23 cellular contexts compared by ENCODE assay signal in the genomic region with DNA sequence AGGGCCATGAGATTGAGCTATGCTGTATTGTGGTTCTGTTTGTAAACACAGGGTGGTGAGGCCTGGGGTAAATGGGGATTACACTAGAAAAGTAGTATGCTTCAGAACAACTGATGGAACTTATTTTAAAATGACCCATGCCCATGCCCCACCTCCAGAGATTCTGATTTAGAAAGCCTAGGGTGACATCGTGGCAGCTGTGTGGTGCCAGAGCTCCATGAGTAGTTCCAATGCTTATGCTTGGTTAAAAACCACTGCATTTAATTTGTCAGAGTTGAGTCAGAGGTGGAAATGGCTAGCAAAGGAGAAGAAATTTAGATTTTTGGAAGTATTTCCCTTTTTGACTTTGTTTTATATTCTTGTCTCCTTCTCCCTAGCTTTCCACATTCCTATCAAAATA.
DNase-seq lines count a peak whose midpoint lies in the region; ATAC-seq and TF ChIP-seq lines count a peak whose summit lies in the region.
"Had no signal": no experiment of that assay in that cellular context is flagged by ENCODE, and none has a peak within 500 bp of the region (broad histone marks: within the 10 kb centered on the region; RNA-seq: fewer than 3 reads in every experiment).

No MANE protein-coding gene starts in this region.

- no peaks in the 10 kb centered on the region for H3K27me3 Mint-ChIP-seq in MCF 10A (ENCODE audit: insufficient read depth, unreplicated experiment)

- no peaks in the 10 kb centered on the region for H3K36me3 Mint-ChIP-seq in MCF 10A (ENCODE audit: insufficient read depth, unreplicated experiment)
- H3K36me3 Mint-ChIP-seq: immature natural killer cell; stimulated activated effector memory CD8-positive, alpha-beta T cell treated with anti-CD3 and anti-CD28 coated beads, Interleukin-12 subunit alpha, Interleukin-12 subunit beta, amount 100 ng/mL, for 72 hours had no signal

- H3K4me1 ChIP-seq in mammary epithelial cell (ENCODE audit: insufficient read depth, low read length) (no peaks in the 10 kb centered on the region), heart left ventricle (peaks cover 0 to 7% (median 0%) of the 10 kb centered on the region in 12 donors), thoracic aorta (ENCODE audit: control insufficient read depth in 1 of 2, low read depth in 2 of 2) (peaks cover 7 to 21% of the 10 kb centered on the region in 2 donors)
- H3K4me1 ChIP-seq: upper lobe of left lung had no signal

- H3K36me3 ChIP-seq in mammary epithelial cell (ENCODE audit: insufficient read depth, low read length) (no peaks in the 10 kb centered on the region), heart left ventricle (no peaks in the 10 kb centered on the region), thoracic aorta (no peaks in the 10 kb centered on the region)
- H3K36me3 ChIP-seq: gastroesophageal sphincter, upper lobe of left lung had no signal

- CTCF ChIA-PET in mammary epithelial cell (lab: Charles Lee; ENCODE audit: low non-redundant PET) (interaction anchor here (0.5 kb wide), 1 partner anchor 374 kb away, joined by 5 read pairs; no protein-coding TSS in a partner anchor), MCF 10A (lab: Yijun Ruan, JAX) (interaction anchor here (0.6 to 2.2 kb wide), 3 partner anchors 13 to 90 kb away, joined by 3 to 8 read pairs (median 4); no protein-coding TSS in a partner anchor)

- no peak overlapping the region for H3K4me2 ChIP-seq in mammary epithelial cell (ENCODE audit: insufficient read depth, low read depth, low read length)

- DNase-seq in mammary epithelial cell (peak; percentile 3), MCF 10A (ENCODE audit: unreplicated experiment) (no peak), astrocyte of the cerebellum (ENCODE audit: low read depth) (peak; percentile 8), heart left ventricle (peak in 3 of 5 donors; percentile 22 to 28 (median 26)), thoracic aorta (ENCODE audit: low spot score) (peak; percentile 2), iPS-NIHi7 (ENCODE audit: extremely low spot score) (no peak), Ammon's horn (ENCODE audit: low spot score) (no peak)
- DNase-seq: activated CD8-positive, alpha-beta T cell treated with anti-CD3 and anti-CD28 coated beads, Interleukin-2, amount 10 ng/mL, durations not matched to agents 7 days and 5 days; body of pancreas; COR-L47; effector CD8-positive, alpha-beta T cell; immature natural killer cell; MV-4-11; NCI-H2081; NCI-H69; nucleus accumbens; SW 1271; upper lobe of left lung had no signal

- intact Hi-C loops in mammary epithelial cell (cut with micrococcal nuclease) (loop anchor here (1.0 to 2.0 kb wide), 3 partner anchors 63 to 358 kb away; a partner anchor contains a TSS), MCF 10A (cut with micrococcal nuclease) (no loop called here), heart left ventricle (cut with DNase I) (loop anchor here in 8 of 10 donors (2.0 to 10.0 kb wide), 6 partner anchors 83 to 360 kb away; no protein-coding TSS in a partner anchor)

- H3K9me3 ChIP-seq in mammary epithelial cell (replicated peaks; ENCODE audit: insufficient read depth, low read length): no peaks in the 10 kb centered on the region
- no peaks in the 10 kb centered on the region for H3K9me3 ChIP-seq in heart left ventricle
- no peaks in the 10 kb centered on the region for H3K9me3 ChIP-seq in thoracic aorta
- H3K9me3 ChIP-seq: body of pancreas, gastroesophageal sphincter, upper lobe of left lung had no signal

- no peak overlapping the region for H3K4me3 Mint-ChIP-seq in MCF 10A (ENCODE audit: unreplicated experiment)
- H3K4me3 Mint-ChIP-seq: activated CD8-positive, alpha-beta T cell treated with anti-CD3 and anti-CD28 coated beads, Interleukin-2, amount 10 ng/mL, durations not matched to agents 7 days and 5 days; immature natural killer cell; stimulated activated effector memory CD8-positive, alpha-beta T cell treated with anti-CD3 and anti-CD28 coated beads, Interleukin-12 subunit alpha, Interleukin-12 subunit beta, amount 100 ng/mL, for 72 hours had no signal

- H4K20me1 ChIP-seq in mammary epithelial cell (ENCODE audit: insufficient read depth, low read length): no peaks in the 10 kb centered on the region

- no peak overlapping the region for H3K27ac ChIP-seq in mammary epithelial cell (ENCODE audit: insufficient read depth, low read depth, low read length)
- peak overlapping the region in 5 of 12 donors; percentile 9 to 64 (median 59) for H3K27ac ChIP-seq in heart left ventricle
- H3K27ac ChIP-seq in thoracic aorta: peak overlapping the region; percentile 15 to 44
- H3K27ac ChIP-seq: 22Rv1, body of pancreas, gastroesophageal sphincter, upper lobe of left lung had no signal

- 100% methylated on average over 1 of the region's 1 CpG for WGBS in mammary epithelial cell (ENCODE audit: low coverage, missing lambda C conversion rate)
- WGBS in heart left ventricle, 4 donors: 33 to 55% (median 43%) methylated on average over 1 of the region's 1 CpG

- in situ Hi-C loops in mammary epithelial cell (cut with MboI; ENCODE audit: low sequenced_read_pairs in 2 of 2) (no loop called here), astrocyte of the cerebellum (cut with HindIII; ENCODE audit: low sequenced_read_pairs) (no loop called here)

- H3K27me3 ChIP-seq in mammary epithelial cell (ENCODE audit: insufficient read depth, low read length) (no peaks in the 10 kb centered on the region), heart left ventricle (no peaks in the 10 kb centered on the region), thoracic aorta (replicated peaks; ENCODE audit: insufficient read depth) (no peaks in the 10 kb centered on the region)
- H3K27me3 ChIP-seq: body of pancreas, gastroesophageal sphincter, upper lobe of left lung had no signal

- BruUV-seq in mammary epithelial cell (replicated peaks; lab: Mats Ljungman, UMichigan): no TSS peak
- no TSS peak for BruUV-seq in MCF 10A (replicated peaks; lab: Mats Ljungman, UMichigan)

- no peak overlapping the region for H3K9ac ChIP-seq in mammary epithelial cell (ENCODE audit: insufficient read depth, low read length)

- H3K4me3 ChIP-seq in mammary epithelial cell (replicated peaks in 1 of 3; ENCODE audit: insufficient read depth in 1 of 3, low read depth in 2 of 3, low read length in 3 of 3) (no peak overlapping the region), astrocyte of the cerebellum (ENCODE audit: low read depth, low read length) (no peak overlapping the region), heart left ventricle (peak overlapping the region in 7 of 12 donors; percentile 9 to 46 (median 38)), thoracic aorta (no peak overlapping the region)
- H3K4me3 ChIP-seq: body of pancreas, gastroesophageal sphincter, upper lobe of left lung had no signal

- dilution Hi-C loops in mammary epithelial cell (cut with HindIII; ENCODE audit: low sequenced_read_pairs): no loop called here

- H3K79me2 ChIP-seq in mammary epithelial cell (ENCODE audit: insufficient read depth, low read length): no peaks in the 10 kb centered on the region

- H3K27ac Mint-ChIP-seq in MCF 10A (ENCODE audit: low read depth, unreplicated experiment): no peak overlapping the region
- H3K27ac Mint-ChIP-seq: activated CD8-positive, alpha-beta T cell treated with anti-CD3 and anti-CD28 coated beads, Interleukin-2, amount 10 ng/mL, durations not matched to agents 7 days and 5 days; immature natural killer cell; stimulated activated effector memory CD8-positive, alpha-beta T cell treated with anti-CD3 and anti-CD28 coated beads, Interleukin-12 subunit alpha, Interleukin-12 subunit beta, amount 100 ng/mL, for 72 hours had no signal

- peaks cover 7% of the 10 kb centered on the region for H3K9me3 Mint-ChIP-seq in MCF 10A (ENCODE audit: unreplicated experiment)

- no peak for TF ChIP-seq POLR2A in heart left ventricle (IDR thresholded peaks at IDR 0.05)

- ATAC-seq in heart left ventricle (peak; percentile 70 to 81 (median 73)), thoracic aorta (ENCODE audit: insufficient number of reproducible peaks, low FRiP score, low read depth) (no peak), GM21717 (IDR thresholded peaks at IDR 0.05; ENCODE audit: unreplicated experiment) (no peak)
- ATAC-seq: activated CD8-positive, alpha-beta T cell treated with anti-CD3 and anti-CD28 coated beads, Interleukin-2, amount 10 ng/mL, durations not matched to agents 7 days and 5 days; body of pancreas; HepG2; stimulated activated effector memory CD8-positive, alpha-beta T cell treated with anti-CD3 and anti-CD28 coated beads, Interleukin-12 subunit alpha, Interleukin-12 subunit beta, amount 100 ng/mL, for 72 hours had no signal

- no peak overlapping the region for H2AFZ ChIP-seq in mammary epithelial cell (ENCODE audit: low read depth, low read length)

- TF ChIP-seq CTCF in mammary epithelial cell (conservative IDR thresholded peaks at IDR 0.05 in 1 of 2, IDR thresholded peaks at IDR 0.05 in 1 of 2; ENCODE audit: extremely low read depth in 1 of 2, insufficient read depth in 1 of 2, low read depth in 1 of 2, low read length in 2 of 2) (peak in 1 of 2 donors; percentile 42), MCF 10A (IDR thresholded peaks at IDR 0.05; ENCODE audit: unreplicated experiment) (no peak), astrocyte of the cerebellum (IDR thresholded peaks at IDR 0.05; ENCODE audit: low read depth, low read length, missing control alignments) (no peak), heart left ventricle (IDR thresholded peaks at IDR 0.05) (peak in 9 of 12 donors; percentile 18 to 59 (median 43)), thoracic aorta (IDR thresholded peaks at IDR 0.05) (no peak)

- POLR2A ChIA-PET in MCF 10A (lab: Yijun Ruan, JAX): no interaction called here

- peaks cover 5% of the 10 kb centered on the region for H3K4me1 Mint-ChIP-seq in MCF 10A (ENCODE audit: insufficient read depth, unreplicated experiment)
- H3K4me1 Mint-ChIP-seq: immature natural killer cell; stimulated activated effector memory CD8-positive, alpha-beta T cell treated with anti-CD3 and anti-CD28 coated beads, Interleukin-12 subunit alpha, Interleukin-12 subunit beta, amount 100 ng/mL, for 72 hours had no signal

Comparison
In these comparisons a context has a peak if more than half of its experiments do, and no peak if none do; other contexts are left out.
1. DNase-seq: peak in mammary epithelial cell (single experiment), astrocyte of the cerebellum (single experiment), heart left ventricle (3 of 5) and thoracic aorta (single experiment); none in MCF 10A (single experiment), iPS-NIHi7 (single experiment) and Ammon's horn (single experiment).
2. H3K4me3 ChIP-seq: peak in heart left ventricle (7 of 12); none in mammary epithelial cell (0 of 3), astrocyte of the cerebellum (single experiment) and thoracic aorta (single experiment).
3. CTCF ChIP-seq: peak in heart left ventricle (9 of 12); none in MCF 10A (single experiment), astrocyte of the cerebellum (single experiment) and thoracic aorta (single experiment).
4. ATAC-seq: peak in heart left ventricle (4 of 4); none in thoracic aorta (single experiment) and GM21717 (single experiment).